Comparison of ENCODE assay signal across 34 cellular contexts in the genomic region with DNA sequence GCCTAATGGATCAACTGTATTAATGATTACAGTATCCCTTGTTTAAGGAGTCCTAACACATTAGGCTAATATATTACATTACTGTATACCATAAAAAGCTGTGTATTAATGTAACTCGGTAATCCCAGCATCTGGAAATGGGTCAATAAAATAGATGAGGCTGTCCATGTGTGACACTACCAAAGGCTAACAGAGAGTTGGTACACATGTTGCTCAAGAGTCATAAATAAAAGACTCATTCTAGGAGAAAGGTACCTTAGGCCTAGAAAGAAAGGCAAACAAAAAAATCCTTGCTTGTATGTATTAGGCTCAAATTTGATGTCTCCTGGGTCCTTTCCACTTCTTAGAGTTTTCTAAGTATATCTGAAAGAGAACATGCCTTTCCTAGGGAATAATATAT.
"Had no signal": no experiment of that assay in that cellular context is flagged by ENCODE, and none has a peak within 500 bp of the region (broad histone marks: within the 10 kb centered on the region; RNA-seq: fewer than 3 reads in every experiment).

No MANE protein-coding gene starts in this region.

- H3K27me3 ChIP-seq: esophagus muscularis mucosa, heart right ventricle, neutrophil, pancreas, right atrium auricular region, sigmoid colon, stomach, testis, tibial artery had no signal

- H3K9me3 ChIP-seq: esophagus muscularis mucosa, heart right ventricle, mucosa of descending colon, neutrophil, pancreas, right atrium auricular region, sigmoid colon, stomach, testis, tibial artery had no signal

- H3K27me3 Mint-ChIP-seq: memory B cell; naive B cell; natural killer cell treated with Interleukin-12 subunit alpha and Interleukin-12 subunit beta and Interleukin-15 and Interleukin-18, amount 100 ng/mL, for 72 hours; type B pancreatic cell had no signal

- FAIRE-seq: endothelial cell of umbilical vein, pancreas, urothelium cell line had no signal

- ATAC-seq: heart right ventricle; left colon; left ventricle myocardium superior; mucosa of descending colon; natural killer cell treated with Interleukin-12 subunit alpha and Interleukin-12 subunit beta and Interleukin-15 and Interleukin-18, amount 100 ng/mL, for 72 hours; pancreas; stimulated activated effector memory CD8-positive, alpha-beta T cell treated with anti-CD3 and anti-CD28 coated beads, Interleukin-12 subunit alpha, Interleukin-12 subunit beta, amount 100 ng/mL, for 72 hours had no signal

- H3K9me3 Mint-ChIP-seq: memory B cell; mesothelial cell of epicardium; naive B cell; natural killer cell treated with Interleukin-12 subunit alpha and Interleukin-12 subunit beta and Interleukin-15 and Interleukin-18, amount 100 ng/mL, for 72 hours; neural crest cell; stimulated activated effector memory CD8-positive, alpha-beta T cell treated with anti-CD3 and anti-CD28 coated beads, Interleukin-12 subunit alpha, Interleukin-12 subunit beta, amount 100 ng/mL, for 72 hours; type B pancreatic cell had no signal

- H3K27ac ChIP-seq: coronary artery, esophagus muscularis mucosa, heart right ventricle, neutrophil, pancreas, right atrium auricular region, sigmoid colon, stomach, testis, tibial artery had no signal

- H3K27ac Mint-ChIP-seq: memory B cell; naive B cell; natural killer cell treated with Interleukin-12 subunit alpha and Interleukin-12 subunit beta and Interleukin-15 and Interleukin-18, amount 100 ng/mL, for 72 hours; type B pancreatic cell had no signal

- H3K4me1 ChIP-seq: pancreas, right atrium auricular region, testis, tibial artery had no signal

- H3K4me3 ChIP-seq: coronary artery, esophagus muscularis mucosa, heart right ventricle, lung, mucosa of descending colon, pancreas, right atrium auricular region, sigmoid colon, stomach, testis, tibial artery had no signal

- DNase-seq: dermis blood vessel endothelial cell; effector memory CD4-positive, alpha-beta T cell; foreskin melanocyte; glutamatergic neuron; heart right ventricle; hippocampal formation; islet precursor cell; kidney glomerular epithelial cell; left colon; left ventricle myocardium superior; mucosa of descending colon; naive B cell; pancreas; sigmoid colon; stimulated activated CD4-positive, alpha-beta T cell treated with anti-CD3 and anti-CD28 coated beads, Interleukin-2, amount 100 ng/mL, for 24 hours; stimulated activated CD4-positive, alpha-beta T cell treated with anti-CD3 and anti-CD28 coated beads, Interleukin-4, amount 100 ng/mL, for 24 hours; stimulated activated naive CD4-positive, alpha-beta T cell treated with Interleukin-2 at 50 U/mL for 16 hours; stomach; substantia nigra; testis; tibial artery had no signal

- H3K4me3 Mint-ChIP-seq: memory B cell; mesothelial cell of epicardium; naive B cell; natural killer cell treated with Interleukin-12 subunit alpha and Interleukin-12 subunit beta and Interleukin-15 and Interleukin-18, amount 100 ng/mL, for 72 hours; neural crest cell; stimulated activated effector memory CD8-positive, alpha-beta T cell treated with anti-CD3 and anti-CD28 coated beads, Interleukin-12 subunit alpha, Interleukin-12 subunit beta, amount 100 ng/mL, for 72 hours; type B pancreatic cell had no signal
